8 cellular contexts compared by ENCODE assay signal in the genomic region with DNA sequence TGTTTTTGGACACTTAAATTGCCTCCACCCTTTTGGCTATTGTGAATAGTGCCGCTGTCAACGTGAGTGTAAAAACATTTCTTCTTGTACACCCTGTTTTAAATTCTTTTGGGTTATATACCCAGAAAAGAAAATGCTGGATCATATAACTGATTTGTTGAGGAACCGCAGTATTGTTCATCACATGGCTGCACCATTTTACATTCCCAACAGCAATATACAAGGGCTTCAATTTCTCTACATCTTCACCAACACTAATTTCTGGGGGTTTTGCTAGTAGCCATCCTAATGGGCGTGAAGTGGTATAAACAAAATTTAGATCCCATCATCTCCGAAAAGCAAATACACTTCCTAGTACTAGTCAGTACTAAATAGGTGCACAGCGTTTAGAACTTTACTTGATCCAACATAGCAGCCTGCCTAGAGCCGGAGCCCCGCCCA. TPM values are rescaled to one million over a fixed set of nuclear protein-coding genes. Genes with fewer than 3 reads are reported as not detected.
DNase-seq lines count a peak whose midpoint lies in the region; ATAC-seq and TF ChIP-seq lines count a peak whose summit lies in the region.

No MANE protein-coding gene starts in this region.

- H3K4me1 Mint-ChIP-seq in naive thymus-derived CD8-positive, alpha-beta T cell = peaks cover 10 to 17% (median 16%) of the 10 kb centered on the region in 4 donors

- H3K27me3 ChIP-seq in BLaER1 (no peaks in the 10 kb centered on the region), HUES64 (ENCODE audit: insufficient read depth, low read length) (no peaks in the 10 kb centered on the region)

- H3K36me3 ChIP-seq in BLaER1 (peaks cover 25% of the 10 kb centered on the region), HUES64 (ENCODE audit: insufficient read depth, low read length) (peaks cover 23% of the 10 kb centered on the region)

- H3K4me3 Mint-ChIP-seq in naive thymus-derived CD8-positive, alpha-beta T cell = peak overlapping the region; percentile 86 to 96 (median 91)

- POLR2A ChIA-PET in naive thymus-derived CD8-positive, alpha-beta T cell (lab: Charles Lee) = interaction anchor here (1.0 to 1.1 kb wide), 6 partner anchors 48 to 352 kb away, joined by 3 to 6 read pairs (median 3); partner anchors contain the start of genes RIPK1 and WRNIP1

- H3K27ac Mint-ChIP-seq in naive thymus-derived CD8-positive, alpha-beta T cell = peak overlapping the region; percentile 88 to 98 (median 96)

- peak overlapping the region; percentile 82 for H3K27ac ChIP-seq in BLaER1
- H3K27ac ChIP-seq in HUES64 (ENCODE audit: low read depth, low read length) = peak overlapping the region; percentile 98

- peak overlapping the region; percentile 90 for H3K4me2 ChIP-seq in BLaER1

- no peak for TF ChIP-seq CTCF in choroid plexus epithelial cell (conservative IDR thresholded peaks at IDR 0.05; ENCODE audit: low read depth, low read length)

- no peaks in the 10 kb centered on the region for H3K9me3 Mint-ChIP-seq in naive thymus-derived CD8-positive, alpha-beta T cell

- H3K9me3 ChIP-seq in BLaER1 = no peaks in the 10 kb centered on the region
- no peaks in the 10 kb centered on the region for H3K9me3 ChIP-seq in HUES64 (ENCODE audit: insufficient read depth, low read depth, low read length)

- no peaks in the 10 kb centered on the region for H3K27me3 Mint-ChIP-seq in naive thymus-derived CD8-positive, alpha-beta T cell

- H4K20me1 ChIP-seq in BLaER1 = no peaks in the 10 kb centered on the region

- peak; percentile 81 for DNase-seq in choroid plexus epithelial cell (ENCODE audit: low read depth)
- DNase-seq in naive thymus-derived CD8-positive, alpha-beta T cell = no peak
- no peak for DNase-seq in cortex of kidney (lab: John Stamatoyannopoulos, UW)
- DNase-seq in foreskin melanocyte = no peak
- DNase-seq in cerebellum (ENCODE audit: low spot score) = no peak
- DNase-seq in NCI-H1105 (lab: John Stamatoyannopoulos, UW) = no peak

- ATAC-seq in naive thymus-derived CD8-positive, alpha-beta T cell = peak in 1 of 2 donors; percentile 81

- peaks cover 0 to 12% (median 0%) of the 10 kb centered on the region in 3 donors for H3K36me3 Mint-ChIP-seq in naive thymus-derived CD8-positive, alpha-beta T cell

- H3K4me3 ChIP-seq in BLaER1 (peak overlapping the region; percentile 90), HUES64 (ENCODE audit: low read length) (peak overlapping the region; percentile 91), choroid plexus epithelial cell (ENCODE audit: low read depth, low read length) (peak overlapping the region; percentile 95)

- 21% methylated on average over 8 of the region's 8 CpGs for WGBS in HUES64

- H3K9ac ChIP-seq in BLaER1 (peak overlapping the region; percentile 85), HUES64 (ENCODE audit: low read depth, low read length) (peak overlapping the region; percentile 90)

- H3K4me1 ChIP-seq in BLaER1 = peaks cover 33% of the 10 kb centered on the region
- peaks cover 18% of the 10 kb centered on the region for H3K4me1 ChIP-seq in HUES64 (ENCODE audit: insufficient read depth, low read length)

RNA-seq across cellular contexts. Expression of gene BPHL, which starts 0.6 kb away (rescaled TPM):
- polyA plus RNA-seq in HUES64 (2013, experiment 1 of 2) = 24.4 TPM
- 25.0 TPM for polyA plus RNA-seq in HUES64 (2013, experiment 2 of 2)
- total RNA-seq in naive thymus-derived CD8-positive, alpha-beta T cell = 10 to 100 TPM; 11.3 to 15.7 TPM
- polyA plus RNA-seq in naive thymus-derived CD8-positive, alpha-beta T cell = 10 to 100 TPM in 1 of 3 donors, 1 to 10 TPM in 2; 7.3 to 13.5 (median 8.7) TPM
- total RNA-seq in cerebellum = 26.6 TPM

RNA-seq across cellular contexts. Expression of gene TUBB2A, which starts 39.4 kb away (rescaled TPM):
- polyA plus RNA-seq in HUES64 (2013, experiment 1 of 2) = 489 TPM
- 497 TPM for polyA plus RNA-seq in HUES64 (2013, experiment 2 of 2)
- 1 to 10 TPM; 3.7 to 4.6 TPM for total RNA-seq in naive thymus-derived CD8-positive, alpha-beta T cell
- 1 to 10 TPM; 1.1 to 4.4 (median 2.7) TPM for polyA plus RNA-seq in naive thymus-derived CD8-positive, alpha-beta T cell
- total RNA-seq in cerebellum = 485 TPM

RNA-seq across cellular contexts. Expression of gene RIPK1, which starts 49.6 kb away (rescaled TPM):
- 18.5 TPM for polyA plus RNA-seq in HUES64 (2013, experiment 1 of 2)
- 16.9 TPM for polyA plus RNA-seq in HUES64 (2013, experiment 2 of 2)
- 10 to 100 TPM; 31.0 to 35.3 TPM for total RNA-seq in naive thymus-derived CD8-positive, alpha-beta T cell
- 10 to 100 TPM in 2 of 3 donors, 1 to 10 TPM in 1; 9.5 to 17.5 (median 11.2) TPM for polyA plus RNA-seq in naive thymus-derived CD8-positive, alpha-beta T cell
- 8.0 TPM for total RNA-seq in cerebellum

Comparison
In these comparisons a context has a peak if more than half of its experiments do, and no peak if none do; other contexts are left out.
1. RNA of gene TUBB2A, which starts 39.4 kb away (total RNA-seq): 485 TPM in cerebellum (single experiment); 3.7 to 4.6 TPM in naive thymus-derived CD8-positive, alpha-beta T cell; every median in the first group is over 10 times any median in the second.
2. Peak in every context shown above with its lines, with median percentiles within 50 percentile points of each other: H3K4me3 ChIP-seq.